22 cellular contexts compared by ENCODE assay signal in genomic region chr17:57482657-57483056, GRCh38.
DNase-seq lines count a peak whose midpoint lies in the region; TF ChIP-seq lines count a peak whose summit lies in the region.
"Had no signal": no experiment of that assay in that cellular context is flagged by ENCODE, and none has a peak within 500 bp of the region (broad histone marks: within the 10 kb centered on the region; RNA-seq: fewer than 3 reads in every experiment).

No MANE protein-coding gene starts in this region.

- H3K27ac ChIP-seq in brain microvascular endothelial cell, result peak overlapping the region; percentile 82
- H3K27ac ChIP-seq: skin epidermis had no signal

- no peak; the same call in 1 of the 2 replicates for TF ChIP-seq CTCF in AG10803 (conservative IDR thresholded peaks at IDR 0.05; ENCODE audit: low read length)
- TF ChIP-seq CTCF in brain microvascular endothelial cell (IDR thresholded peaks at IDR 0.05; ENCODE audit: low read depth, low read length, missing control alignments), result no peak

- in situ Hi-C loops in brain microvascular endothelial cell (cut with HindIII; ENCODE audit: low pct_ligation_motif_present, low sequenced_read_pairs), result no loop called here

- H3K36me3 ChIP-seq in brain microvascular endothelial cell (replicated peaks), result no peaks in the 10 kb centered on the region

- H3K27me3 ChIP-seq in brain microvascular endothelial cell (replicated peaks), result no peaks in the 10 kb centered on the region

- intact Hi-C loops in posterior vena cava (cut with DNase I), result no loop called here

- H3K4me3 ChIP-seq in AG10803 (ENCODE audit: low read length) (no peak overlapping the region), brain microvascular endothelial cell (ENCODE audit: low read depth, low read length) (no peak overlapping the region)
- H3K4me3 ChIP-seq: lung, skin epidermis had no signal

- DNase-seq in AG10803 (ENCODE audit: low read depth), result peak; percentile 70
- peak; percentile 49 for DNase-seq in M059J (ENCODE audit: low read depth)
- no peak for DNase-seq in brain microvascular endothelial cell
- DNase-seq in posterior vena cava (ENCODE audit: low spot score), result peak; percentile 9
- DNase-seq in NOMO-1 treated with DMSO at 0.1 percent for 48 hours (lab: John Stamatoyannopoulos, UW; ENCODE audit: unreplicated experiment), result no peak
- no peak for DNase-seq in DMS114 treated with DMSO at 0.1 percent for 48 hours (lab: John Stamatoyannopoulos, UW; ENCODE audit: unreplicated experiment)
- DNase-seq in stimulated activated CD4-positive, alpha-beta T cell treated with anti-CD3 and anti-CD28 coated beads, Interleukin-4, amount 100 ng/mL, for 24 hours, result no peak
- DNase-seq in ureter (ENCODE audit: low spot score), result no peak
- DNase-seq: activated CD4-positive, alpha-beta T cell treated with anti-CD3 and anti-CD28 coated beads, Interleukin-2, amount 10 ng/mL, durations not matched to agents 7 days and 5 days; activated CD8-positive, alpha-beta memory T cell treated with anti-CD3 and anti-CD28 coated beads, Interleukin-2, amount 50 U/mL, for 4 hours; activated effector memory CD4-positive, alpha-beta T cell treated with Interleukin-2 at 50 U/mL for 16 hours; CD8-positive, alpha-beta memory T cell; cerebellar nuclear complex; effector CD8-positive, alpha-beta T cell; naive thymus-derived CD4-positive, alpha-beta T cell; NCI-H1092; NCI-H526 treated with DMSO at 0.1 percent for 48 hours; Right ventricle myocardium superior; stimulated activated CD4-positive, alpha-beta T cell treated with anti-CD3 and anti-CD28 coated beads, Interleukin-4, amount 100 ng/mL, for 1 hour; T-helper 1 cell had no signal

Comparison
In these comparisons a context has a peak if more than half of its experiments do, and no peak if none do; other contexts are left out.
1. DNase-seq: peak in AG10803 (single experiment), M059J (single experiment) and posterior vena cava (single experiment); none in brain microvascular endothelial cell (single experiment), NOMO-1 treated with DMSO at 0.1 percent for 48 hours (single experiment), DMS114 treated with DMSO at 0.1 percent for 48 hours (single experiment), stimulated activated CD4-positive, alpha-beta T cell treated with anti-CD3 and anti-CD28 coated beads, Interleukin-4, amount 100 ng/mL, for 24 hours (single experiment) and ureter (single experiment).